ENCODE assay signal across 9 cellular contexts in the genomic region with DNA sequence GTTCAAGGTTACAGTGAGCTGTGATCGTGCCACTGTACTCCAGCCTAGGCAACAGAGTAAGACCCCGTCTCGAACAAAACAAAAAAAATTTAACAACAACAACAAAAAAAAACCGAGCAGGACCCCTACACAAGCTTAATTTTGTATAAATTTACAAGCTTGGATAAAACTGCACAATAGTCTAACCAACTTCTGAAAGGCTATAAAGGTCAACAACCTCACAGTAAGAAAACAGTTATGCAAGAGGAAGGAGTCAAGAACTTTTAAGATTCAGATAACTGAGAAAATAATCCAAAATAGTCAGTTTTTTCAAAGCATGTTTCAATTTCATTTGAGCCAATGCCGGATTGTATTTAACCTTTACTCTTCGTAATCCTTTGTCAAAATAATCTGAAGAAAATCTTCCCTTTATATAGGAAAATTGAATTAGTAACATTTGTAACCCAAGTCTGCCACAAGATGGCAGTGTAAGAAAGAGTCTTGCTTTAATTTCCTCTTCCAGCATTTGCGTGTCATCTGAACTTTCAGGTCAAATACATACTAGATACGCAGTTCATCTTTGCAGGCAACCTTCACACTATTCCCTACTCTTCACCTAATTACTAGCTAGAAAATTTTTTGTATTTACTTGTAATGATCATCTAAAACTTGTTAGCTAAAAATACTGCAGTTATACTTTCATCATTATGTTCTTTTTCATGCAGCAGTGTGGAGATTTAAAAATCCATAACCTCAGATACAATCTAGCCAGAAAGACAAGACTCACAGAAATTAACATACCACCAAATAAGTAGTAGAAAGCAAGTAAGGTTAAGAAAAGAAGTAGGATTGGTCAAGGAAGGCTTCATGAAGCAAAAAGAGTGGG. TPM values are rescaled to one million over a fixed set of nuclear protein-coding genes. Genes with fewer than 3 reads are reported as not detected.
DNase-seq lines count a peak whose midpoint lies in the region; ATAC-seq, FAIRE-seq and TF ChIP-seq lines count a peak whose summit lies in the region.
"Had no signal": no experiment of that assay in that cellular context is flagged by ENCODE, and none has a peak within 500 bp of the region (broad histone marks: within the 10 kb centered on the region; RNA-seq: fewer than 3 reads in every experiment).

No MANE protein-coding gene starts in this region.

- no peaks in the 10 kb centered on the region for H3K9me3 ChIP-seq in Peyer's patch
- no peaks in the 10 kb centered on the region for H3K9me3 ChIP-seq in testis
- no peaks in the 10 kb centered on the region for H3K9me3 ChIP-seq in effector memory CD4-positive, alpha-beta T cell (ENCODE audit: control insufficient read depth, low read length)

- WGBS in testis, 2 donors: 44 to 47% methylated on average over 8 of the region's 8 CpGs

- H3K36me3 ChIP-seq in Peyer's patch: peaks cover 0 to 41% (median 0%) of the 10 kb centered on the region in 3 donors
- no peaks in the 10 kb centered on the region for H3K36me3 ChIP-seq in testis (ENCODE audit: low read depth, missing control alignments)
- H3K36me3 ChIP-seq in effector memory CD4-positive, alpha-beta T cell (ENCODE audit: control insufficient read depth, insufficient read depth, low read length): peaks cover 16% of the 10 kb centered on the region

- no peak overlapping the region for H3K4me3 ChIP-seq in Peyer's patch
- no peak overlapping the region for H3K4me3 ChIP-seq in testis
- H3K4me3 ChIP-seq in effector memory CD4-positive, alpha-beta T cell (ENCODE audit: insufficient read depth, low read depth, low read length, poor library complexity, severe bottlenecking): no peak overlapping the region
- H3K4me3 ChIP-seq: skin epidermis had no signal

- TF ChIP-seq POLR2A in GM12892 (IDR thresholded peaks at IDR 0.05; ENCODE audit: low read depth, low read length) (no peak), Peyer's patch (IDR thresholded peaks at IDR 0.05) (no peak), testis (IDR thresholded peaks at IDR 0.05) (no peak)

- peak; percentile 65 for ATAC-seq in left colon

- TF ChIP-seq CTCF in Peyer's patch (IDR thresholded peaks at IDR 0.05) (peak; percentile 46 to 91 (median 86)), testis (IDR thresholded peaks at IDR 0.05) (peak; percentile 67 to 81 (median 72))

- H3K4me1 ChIP-seq in Peyer's patch (peaks cover 0 to 3% (median 1%) of the 10 kb centered on the region in 4 donors), testis (no peaks in the 10 kb centered on the region)
- no peaks in the 10 kb centered on the region for H3K4me1 ChIP-seq in effector memory CD4-positive, alpha-beta T cell (ENCODE audit: control insufficient read depth, insufficient read depth, low read length, poor library complexity, severe bottlenecking)

- DNase-seq in Ammon's horn (ENCODE audit: low spot score): peak; percentile 79
- no peak for DNase-seq in GM12892 (ENCODE audit: insufficient read length)
- DNase-seq in Kasumi-1 (lab: John Stamatoyannopoulos, UW): peak; percentile 79 to 84
- no peak for DNase-seq in Peyer's patch
- peak; percentile 63 for DNase-seq in central memory CD4-positive, alpha-beta T cell
- no peak for DNase-seq in left colon
- DNase-seq in testis: no peak
- no peak for DNase-seq in effector memory CD4-positive, alpha-beta T cell

- no peaks in the 10 kb centered on the region for H3K27me3 ChIP-seq in Peyer's patch
- no peaks in the 10 kb centered on the region for H3K27me3 ChIP-seq in testis
- no peaks in the 10 kb centered on the region for H3K27me3 ChIP-seq in effector memory CD4-positive, alpha-beta T cell (replicated peaks; ENCODE audit: control insufficient read depth, insufficient read depth, low read length, poor library complexity, severe bottlenecking)

- FAIRE-seq in GM12892 (lab: Jason Lieb, UNC): peak; percentile 78

- intact Hi-C loops in left colon (cut with DNase I, micrococcal nuclease): loop anchor here in 1 of 2 donors (5.0 kb wide), 1 partner anchor 280 kb away; no protein-coding TSS in a partner anchor
- intact Hi-C loops in testis (cut with DNase I; ENCODE audit: low total_unique reads): loop anchor here (10.0 kb wide), 1 partner anchor 278 kb away; no protein-coding TSS in a partner anchor

- H3K27ac ChIP-seq in Peyer's patch (peak overlapping the region in 2 of 4 donors; percentile 6 to 20), testis (peak overlapping the region in 1 of 2 donors; percentile 48)
- H3K27ac ChIP-seq in effector memory CD4-positive, alpha-beta T cell (ENCODE audit: insufficient read depth, low read length, poor library complexity, severe bottlenecking): no peak overlapping the region

RNA-seq across cellular contexts. Expression of gene CCNB1IP1, which starts 5.8 kb away (rescaled TPM):
- polyA plus RNA-seq in GM12892 (2012; ENCODE audit: missing spikeins): 71.1 TPM
- 10 to 100 TPM; 21.5 to 52.0 (median 28.4) TPM for total RNA-seq in Peyer's patch
- total RNA-seq in left colon: 10 to 100 TPM; 28.8 to 29.6 TPM
- 10 to 100 TPM; 38.7 to 46.7 TPM for total RNA-seq in testis
- polyA plus RNA-seq in testis (ENCODE audit: insufficient read depth, low read depth, low replicate concordance): 46.0 TPM

RNA-seq across cellular contexts. Expression of gene PARP2, which starts 16.2 kb away (rescaled TPM):
- polyA plus RNA-seq in GM12892 (2012; ENCODE audit: missing spikeins): 43.3 TPM
- total RNA-seq in Peyer's patch: 10 to 100 TPM in 3 of 4 donors, 1 to 10 TPM in 1; 7.7 to 39.6 (median 14.2) TPM
- total RNA-seq in left colon: 10 to 100 TPM; 10.0 to 10.7 TPM
- total RNA-seq in testis: 10 to 100 TPM; 38.1 to 50.7 TPM
- 40.0 TPM for polyA plus RNA-seq in testis (ENCODE audit: insufficient read depth, low read depth, low replicate concordance)

RNA-seq across cellular contexts. Expression of gene TTC5, which starts 21.5 kb away (rescaled TPM):
- polyA plus RNA-seq in GM12892 (2012; ENCODE audit: missing spikeins): 7.4 TPM
- total RNA-seq in Peyer's patch (10 to 100 TPM in 3 of 4 donors, 1 to 10 TPM in 1; 9.1 to 13.2 (median 11.6) TPM), left colon (10 to 100 TPM in 1 of 2 donors, 1 to 10 TPM in 1; 9.6 to 11.1 TPM), testis (10 to 100 TPM; 20.4 to 23.6 TPM)
- 36.6 TPM for polyA plus RNA-seq in testis (ENCODE audit: insufficient read depth, low read depth, low replicate concordance)

Comparison
In these comparisons a context has a peak if more than half of its experiments do, and no peak if none do; other contexts are left out.
1. DNase-seq: peak in Ammon's horn (single experiment), Kasumi-1 (2 of 2) and central memory CD4-positive, alpha-beta T cell (single experiment); none in GM12892 (single experiment), Peyer's patch (0 of 3), left colon (0 of 2), testis (single experiment) and effector memory CD4-positive, alpha-beta T cell (0 of 3).